ENCODE assay signal across 32 cellular contexts in genomic region chr3:15831927-15832326, GRCh38.
"Had no signal": no experiment of that assay in that cellular context is flagged by ENCODE, and none has a peak within 500 bp of the region (broad histone marks: within the 10 kb centered on the region; RNA-seq: fewer than 3 reads in every experiment).

No MANE protein-coding gene starts in this region.

- H3K36me3 ChIP-seq: ascending aorta, breast epithelium, cardiac muscle cell, esophagus muscularis mucosa, gastrocnemius medialis, heart right ventricle had no signal

- H3K9me3 ChIP-seq: ascending aorta, breast epithelium, esophagus muscularis mucosa, gastrocnemius medialis, heart right ventricle had no signal

- H3K4me3 ChIP-seq: ascending aorta, breast epithelium, cardiac muscle cell, coronary artery, esophagus muscularis mucosa, gastrocnemius medialis, heart right ventricle, hepatocyte had no signal

- H3K4me1 ChIP-seq: breast epithelium, esophagus muscularis mucosa, heart right ventricle had no signal

- H3K27ac ChIP-seq: ascending aorta, breast epithelium, cardiac muscle cell, coronary artery, esophagus muscularis mucosa, foreskin keratinocyte, gastrocnemius medialis, heart right ventricle, hepatocyte had no signal

- H3K27me3 ChIP-seq: ascending aorta, breast epithelium, cardiac muscle cell, esophagus muscularis mucosa, foreskin keratinocyte, gastrocnemius medialis, heart right ventricle, hepatocyte had no signal

- ATAC-seq: activated CD4-positive, alpha-beta T cell treated with anti-CD3 and anti-CD28 coated beads for 36 hours; activated CD8-positive, alpha-beta memory T cell treated with anti-CD3 and anti-CD28 coated beads, Interleukin-2, amount 10 ng/mL, durations not matched to agents 7 days and 5 days; activated CD8-positive, alpha-beta T cell treated with anti-CD3 and anti-CD28 coated beads, Interleukin-2, amount 10 ng/mL, durations not matched to agents 7 days and 5 days; activated naive CD4-positive, alpha-beta T cell treated with anti-CD3 and anti-CD28 coated beads, Interleukin-2, amount 50 U/mL, for 72 hours; effector memory CD8-positive, alpha-beta T cell; foreskin keratinocyte; gastrocnemius medialis; heart right ventricle had no signal

- H3K4me2 ChIP-seq: hepatocyte had no signal

- H2AFZ ChIP-seq: hepatocyte had no signal

- DNase-seq: activated CD4-positive, alpha-beta memory T cell treated with anti-CD3 and anti-CD28 coated beads for 36 hours; activated CD4-positive, alpha-beta T cell treated with anti-CD3 and anti-CD28 coated beads for 36 hours; activated CD4-positive, alpha-beta T cell treated with anti-CD3 and anti-CD28 coated beads, Interleukin-2, amount 10 ng/mL, durations not matched to agents 24 days and 14 days; activated CD4-positive, CD25-positive, alpha-beta regulatory T cell; activated CD4-positive, CD25-positive, alpha-beta regulatory T cell treated with anti-CD3 and anti-CD28 coated beads, Interleukin-2, amount 50 U/mL, for 72 hours; activated CD8-positive, alpha-beta memory T cell treated with anti-CD3 and anti-CD28 coated beads, Interleukin-2, amount 10 ng/mL, durations not matched to agents 7 days and 5 days; activated CD8-positive, alpha-beta memory T cell treated with anti-CD3 and anti-CD28 coated beads, Interleukin-2, amount 50 U/mL, for 4 hours; activated CD8-positive, alpha-beta T cell treated with anti-CD3 and anti-CD28 coated beads, Interleukin-2, amount 10 ng/mL, durations not matched to agents 7 days and 5 days; activated gamma-delta T cell; activated naive CD4-positive, alpha-beta T cell; activated naive CD4-positive, alpha-beta T cell treated with anti-CD3 and anti-CD28 coated beads, Interleukin-2, amount 10 ng/mL, durations not matched to agents 7 days and 5 days; activated naive CD8-positive, alpha-beta T cell treated with anti-CD3 and anti-CD28 coated beads, Interleukin-2, amount 10 ng/mL, durations not matched to agents 7 days and 5 days; activated T-cell treated with anti-CD3 and anti-CD28 coated beads, Interleukin-2, amount 50 U/mL, for 1 hour; activated T-cell treated with anti-CD3 and anti-CD28 coated beads, Interleukin-2, amount 50 U/mL, for 48 hours; central memory CD4-positive, alpha-beta T cell; cerebellar nuclear complex; dermis blood vessel endothelial cell; effector CD4-positive, alpha-beta T cell; effector memory CD8-positive, alpha-beta T cell; erythroblast; foreskin keratinocyte; gastrocnemius medialis; glutamatergic neuron; heart right ventricle; T-helper 9 cell had no signal
